In the genomic region with DNA sequence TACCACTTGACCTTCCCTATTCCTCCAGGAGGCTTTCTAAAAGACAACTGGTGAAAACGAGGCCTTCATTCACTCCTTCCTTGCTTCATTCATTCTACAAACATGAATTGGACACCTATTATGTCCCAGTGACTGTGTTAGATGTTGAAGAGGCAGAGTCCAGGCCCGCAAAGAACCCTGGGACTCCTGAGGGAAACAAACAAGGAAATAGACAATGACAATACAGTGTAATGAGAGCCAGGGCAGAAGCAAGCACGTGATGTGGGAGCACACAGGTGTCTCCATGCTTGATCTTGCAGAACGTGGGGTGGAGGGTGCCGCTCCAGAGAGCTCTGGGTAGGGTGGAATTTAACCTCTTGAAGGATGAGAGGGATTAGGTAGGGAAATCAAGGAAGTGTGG, we compare ENCODE assay signal across 19 cellular contexts.
"Had no signal": no experiment of that assay in that cellular context is flagged by ENCODE, and none has a peak within 500 bp of the region (broad histone marks: within the 10 kb centered on the region; RNA-seq: fewer than 3 reads in every experiment).

No MANE protein-coding gene starts in this region.

- H3K9me3 Mint-ChIP-seq: activated naive CD4-positive, alpha-beta T cell treated with anti-CD3 and anti-CD28 coated beads, Interleukin-2, amount 50 U/mL, for 24 hours had no signal

- H3K27me3 Mint-ChIP-seq: activated naive CD4-positive, alpha-beta T cell treated with anti-CD3 and anti-CD28 coated beads, Interleukin-2, amount 50 U/mL, for 24 hours; progenitor cell of endocrine pancreas; type B pancreatic cell had no signal

- H3K9me3 ChIP-seq: left ventricle myocardium inferior, right atrium auricular region had no signal

- DNase-seq: activated CD4-positive, alpha-beta T cell treated with anti-CD3 and anti-CD28 coated beads, Interleukin-2, amount 50 U/mL, for 48 hours; amniotic stem cell; caudate nucleus; left ventricle myocardium inferior; occipital lobe; stimulated activated CD4-positive, alpha-beta T cell treated with anti-CD3 and anti-CD28 coated beads, Interleukin-4, amount 100 ng/mL, for 4 hours; stimulated activated CD8-positive, alpha-beta memory T cell treated with anti-CD3 and anti-CD28 coated beads, Interleukin-4, amount 100 ng/mL, for 48 hours; T1000 had no signal

- H3K27ac Mint-ChIP-seq: nephron; progenitor cell of endocrine pancreas; stimulated activated naive CD8-positive, alpha-beta T cell treated with anti-CD3 and anti-CD28 coated beads, Interleukin-15, Interleukin-2, amounts not matched to agents 100 ng/mL and 50 ng/mL, for 24 hours; type B pancreatic cell had no signal

- H3K36me3 ChIP-seq: left ventricle myocardium inferior, right atrium auricular region had no signal

- H3K4me3 ChIP-seq: left ventricle myocardium inferior, right atrium auricular region, skin epidermis had no signal

- ATAC-seq: esophagus mucosa had no signal

- H3K27ac ChIP-seq: left ventricle myocardium inferior, right atrium auricular region, skin epidermis, VCaP had no signal

- H3K4me3 Mint-ChIP-seq: activated naive CD4-positive, alpha-beta T cell treated with anti-CD3 and anti-CD28 coated beads, Interleukin-2, amount 50 U/mL, for 24 hours; nephron; stimulated activated naive CD8-positive, alpha-beta T cell treated with anti-CD3 and anti-CD28 coated beads, Interleukin-15, Interleukin-2, amounts not matched to agents 100 ng/mL and 50 ng/mL, for 24 hours; type B pancreatic cell had no signal

- H3K4me1 ChIP-seq: right atrium auricular region had no signal

- FAIRE-seq: colon, keratinocyte had no signal

- H3K27me3 ChIP-seq: right atrium auricular region had no signal
